ENCODE assay signal across 16 cellular contexts in genomic region chr20:57225197-57225733, GRCh38. TPM values are rescaled to one million over a fixed set of nuclear protein-coding genes. Genes with fewer than 3 reads are reported as not detected.
DNase-seq lines count a peak whose midpoint lies in the region; ATAC-seq, FAIRE-seq and TF ChIP-seq lines count a peak whose summit lies in the region.
"Had no signal": no experiment of that assay in that cellular context is flagged by ENCODE, and none has a peak within 500 bp of the region (broad histone marks: within the 10 kb centered on the region; RNA-seq: fewer than 3 reads in every experiment).

No MANE protein-coding gene starts in this region.

- H3K9me3 ChIP-seq in SJCRH30 (replicated peaks) (no peaks in the 10 kb centered on the region), osteoblast (ENCODE audit: low read depth, low read length) (no peaks in the 10 kb centered on the region)
- H3K9me3 ChIP-seq: BLaER1 had no signal

- peaks cover 37% of the 10 kb centered on the region for H3K4me1 ChIP-seq in SJCRH30
- no peaks in the 10 kb centered on the region for H3K4me1 ChIP-seq in osteoblast (ENCODE audit: insufficient read depth, low read length)

- H3K4me2 ChIP-seq in osteoblast (ENCODE audit: insufficient read depth, low read length) = no peak overlapping the region
- H3K4me2 ChIP-seq: BLaER1 had no signal

- H3K4me3 Mint-ChIP-seq in glutamatergic neuron (ENCODE audit: unreplicated experiment) = no peak overlapping the region
- H3K4me3 Mint-ChIP-seq: CD4-positive, CD25-positive, alpha-beta regulatory T cell; HFFc6 had no signal

- H3K36me3 Mint-ChIP-seq in glutamatergic neuron (ENCODE audit: unreplicated experiment) = no peaks in the 10 kb centered on the region
- H3K36me3 Mint-ChIP-seq: CD4-positive, CD25-positive, alpha-beta regulatory T cell had no signal

- no peak for ATAC-seq in HG03442 (IDR thresholded peaks at IDR 0.05; ENCODE audit: unreplicated experiment)

- no peaks in the 10 kb centered on the region for H4K20me1 ChIP-seq in osteoblast (ENCODE audit: insufficient read depth, low read length)
- H4K20me1 ChIP-seq: BLaER1 had no signal

- peaks cover 10% of the 10 kb centered on the region for H3K27me3 Mint-ChIP-seq in glutamatergic neuron (ENCODE audit: unreplicated experiment)
- H3K27me3 Mint-ChIP-seq: CD4-positive, CD25-positive, alpha-beta regulatory T cell had no signal

- no peaks in the 10 kb centered on the region for H3K79me2 ChIP-seq in osteoblast (ENCODE audit: insufficient read depth, low read length)

- H3K4me1 Mint-ChIP-seq in glutamatergic neuron (ENCODE audit: low read depth, unreplicated experiment) = peaks cover 11% of the 10 kb centered on the region
- H3K4me1 Mint-ChIP-seq: CD4-positive, CD25-positive, alpha-beta regulatory T cell had no signal

- H3K27ac ChIP-seq in SJCRH30 (peak overlapping the region; percentile 80), osteoblast (ENCODE audit: low read depth, low read length) (no peak overlapping the region)
- H3K27ac ChIP-seq: BLaER1 had no signal

- peak overlapping the region; percentile 74 for H3K27ac Mint-ChIP-seq in glutamatergic neuron (ENCODE audit: unreplicated experiment)
- H3K27ac Mint-ChIP-seq: CD4-positive, CD25-positive, alpha-beta regulatory T cell; HFFc6 had no signal

- no peaks in the 10 kb centered on the region for H3K36me3 ChIP-seq in SJCRH30
- H3K36me3 ChIP-seq in osteoblast (ENCODE audit: insufficient read depth, low read length) = no peaks in the 10 kb centered on the region
- H3K36me3 ChIP-seq: BLaER1 had no signal

- TF ChIP-seq CTCF in glutamatergic neuron (IDR thresholded peaks at IDR 0.05; ENCODE audit: partially characterized antibody, unreplicated experiment) = no peak
- TF ChIP-seq CTCF in osteoblast (IDR thresholded peaks at IDR 0.05; ENCODE audit: extremely low read depth, low read depth, low read length) = no peak

- no peak overlapping the region for H3K4me3 ChIP-seq in SJCRH30
- no peak overlapping the region for H3K4me3 ChIP-seq in osteoblast (ENCODE audit: insufficient read depth, low read length)
- H3K4me3 ChIP-seq: BLaER1 had no signal

- H3K27me3 ChIP-seq in SJCRH30 = no peaks in the 10 kb centered on the region
- no peaks in the 10 kb centered on the region for H3K27me3 ChIP-seq in osteoblast (ENCODE audit: insufficient read depth, low read length)
- H3K27me3 ChIP-seq: BLaER1 had no signal

- peaks cover 5% of the 10 kb centered on the region for H3K9me3 Mint-ChIP-seq in glutamatergic neuron (ENCODE audit: unreplicated experiment)
- H3K9me3 Mint-ChIP-seq: CD4-positive, CD25-positive, alpha-beta regulatory T cell; HFFc6 had no signal

- FAIRE-seq in HTR-8/SVneo (lab: Jason Lieb, UNC) = peak; percentile 26
- FAIRE-seq: GM19239 had no signal

- no peak overlapping the region for H2AFZ ChIP-seq in osteoblast (ENCODE audit: low read length)

- DNase-seq in HTR-8/SVneo (ENCODE audit: insufficient read length, low spot score) (no peak), SJCRH30 (no peak), glutamatergic neuron (no peak), osteoblast (ENCODE audit: insufficient read length, low spot score, missing footprints) (peak; percentile 66), NCI-H2081 (lab: John Stamatoyannopoulos, UW) (no peak), medulla oblongata (ENCODE audit: extremely low spot score) (no peak)
- DNase-seq: 8988T; AML-193; CD4-positive, CD25-positive, alpha-beta regulatory T cell; DMS53; GF-D8; HCEC 1CT had no signal

RNA-seq across cellular contexts. Expression of gene BMP7, which starts 41.2 kb away (rescaled TPM):
- 14.6 and 15.6 TPM in 2 replicates for total RNA-seq in SJCRH30 (2014; rRNA removed; shearing (Covaris generic))
- total RNA-seq in glutamatergic neuron (ENCODE audit: unreplicated experiment) (8.7 TPM), osteoblast (not detected in 2 replicates)
- total RNA-seq: CD4-positive, CD25-positive, alpha-beta regulatory T cell; HFFc6 had no signal
